ENCODE assay signal across 1 cellular context in genomic region chr4:52713456-52713937, GRCh38.
TF ChIP-seq lines count a peak whose summit lies in the region.

No MANE protein-coding gene starts in this region.

TF ChIP-seq in SK-N-SH treated with all-trans-retinoic acid at 6 μM for 48 hours, 23 proteins besides CTCF, POLR2A, EP300 and RAD21 (continued from another document):
- TF ChIP-seq CSRNP3 (CRISPR knock-in tag; IDR thresholded peaks at IDR 0.05), result no peak
- TF ChIP-seq TCF4 (CRISPR knock-in tag; IDR thresholded peaks at IDR 0.05; ENCODE audit: borderline replicate concordance), result no peak
- TF ChIP-seq ESRRG (CRISPR knock-in tag; IDR thresholded peaks at IDR 0.05), result no peak
- no peak for TF ChIP-seq ZFP3 (CRISPR knock-in tag; IDR thresholded peaks at IDR 0.05)
- TF ChIP-seq ZNF8 (CRISPR knock-in tag; IDR thresholded peaks at IDR 0.05), result no peak
- no peak for TF ChIP-seq TOX (CRISPR knock-in tag; IDR thresholded peaks at IDR 0.05; ENCODE audit: borderline replicate concordance)
- TF ChIP-seq ZFP30 (CRISPR knock-in tag; IDR thresholded peaks at IDR 0.05), result no peak
- no peak for TF ChIP-seq ISL1 (CRISPR knock-in tag; IDR thresholded peaks at IDR 0.05)
- TF ChIP-seq TSHZ2 (CRISPR knock-in tag; IDR thresholded peaks at IDR 0.05), result no peak
- TF ChIP-seq ZNF565 (CRISPR knock-in tag; conservative IDR thresholded peaks at IDR 0.05; ENCODE audit: low read depth), result no peak
- no peak for TF ChIP-seq CREB5 (CRISPR knock-in tag; IDR thresholded peaks at IDR 0.05; ENCODE audit: low read depth)
